In the genomic region with DNA sequence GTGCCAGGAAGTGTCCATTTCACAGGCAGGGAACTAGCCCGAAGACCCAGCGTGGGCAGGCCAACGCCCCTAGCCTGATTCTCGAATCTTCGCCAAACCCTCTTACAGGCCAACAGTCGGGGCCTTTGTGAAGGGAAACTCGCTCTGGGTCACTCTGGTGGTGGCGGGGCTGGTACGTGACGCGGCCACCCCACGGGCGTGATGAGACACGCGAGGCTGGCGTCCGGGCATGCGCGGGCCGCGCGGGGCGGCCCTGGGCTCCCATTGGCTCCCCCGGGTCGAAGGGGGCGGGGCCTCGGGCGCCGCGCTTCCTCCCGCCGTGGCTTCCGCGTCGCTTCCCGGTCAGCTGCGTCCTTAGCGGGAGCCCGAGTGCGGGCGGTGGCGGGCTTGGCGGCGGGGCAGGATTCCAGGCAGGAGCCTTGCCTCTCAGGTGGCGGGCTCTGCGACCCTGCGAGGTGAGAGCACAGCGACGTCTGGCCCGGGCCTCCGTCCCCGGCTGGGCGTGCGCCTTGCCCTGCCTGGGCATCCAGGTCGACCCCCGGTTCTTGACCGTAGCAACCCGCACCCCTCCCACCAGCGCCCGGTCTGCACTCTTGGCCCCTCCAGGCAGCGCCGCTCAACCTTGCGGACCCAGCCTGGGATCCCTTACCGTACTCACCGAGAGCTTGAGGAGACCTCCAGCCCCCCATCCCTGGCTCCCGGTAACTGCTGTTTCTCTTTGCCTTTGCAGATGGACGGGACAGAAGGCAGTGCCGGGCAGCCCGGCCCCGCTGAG, we compare ENCODE assay signal across 1 cellular context.
TF ChIP-seq lines count a peak whose summit lies in the region.

Gene FRMD8, plus strand, starts transcription at position 331 of the 775 bp plus-strand sequence. Its CDS starts 400 bp downstream, at position 731.

TF ChIP-seq in HepG2, 621 proteins besides CTCF, POLR2A, EP300 and RAD21 (continued from another document and continues in another):
- TF ChIP-seq, protein P1, sequence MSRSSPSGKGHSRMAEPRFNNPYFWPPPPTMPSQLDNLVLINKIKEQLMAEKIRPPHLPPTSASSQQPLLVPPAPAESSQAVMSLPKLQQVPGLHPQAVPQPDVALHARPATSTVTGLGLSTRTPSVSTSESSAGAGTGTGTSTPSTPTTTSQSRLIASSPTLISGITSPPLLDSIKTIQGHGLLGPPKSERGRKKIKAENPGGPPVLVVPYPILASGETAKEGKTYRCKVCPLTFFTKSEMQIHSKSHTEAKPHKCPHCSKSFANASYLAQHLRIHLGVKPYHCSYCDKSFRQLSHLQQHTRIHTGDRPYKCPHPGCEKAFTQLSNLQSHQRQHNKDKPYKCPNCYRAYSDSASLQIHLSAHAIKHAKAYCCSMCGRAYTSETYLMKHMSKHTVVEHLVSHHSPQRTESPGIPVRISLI (CRISPR knock-in tag; IDR thresholded peaks at IDR 0.05; ENCODE audit: borderline replicate concordance), result 0 out of 2 replicates have a peak, but pooled peaks have one; percentile 49
- TF ChIP-seq KMT2A (CRISPR knock-in tag; IDR thresholded peaks at IDR 0.05) (peak; percentile 89), ZMYM4 (CRISPR knock-in tag; IDR thresholded peaks at IDR 0.05) (peak; percentile 38; the same call in 1 of the 2 replicates), ZNF670 (CRISPR knock-in tag; IDR thresholded peaks at IDR 0.05; ENCODE audit: borderline replicate concordance) (no peak), CSRNP1 (CRISPR knock-in tag; IDR thresholded peaks at IDR 0.05) (peak; percentile 82; the same call in 1 of the 2 replicates), ZSCAN31 (CRISPR knock-in tag; IDR thresholded peaks at IDR 0.05; ENCODE audit: low read depth) (peak; percentile 66; the same call in 1 of the 2 replicates), HOXA3 (CRISPR knock-in tag; IDR thresholded peaks at IDR 0.05) (peak; percentile 44; the same call in 1 of the 2 replicates), PHF21A (CRISPR knock-in tag; IDR thresholded peaks at IDR 0.05) (peak; percentile 51; the same call in 1 of the 2 replicates), REL (CRISPR knock-in tag; conservative IDR thresholded peaks at IDR 0.05) (0 out of 2 replicates have a peak, but pooled peaks have one; percentile 28), ARNT2 (CRISPR knock-in tag; IDR thresholded peaks at IDR 0.05; ENCODE audit: low read depth) (peak; percentile 40; the same call in 1 of the 2 replicates), MTF2 (CRISPR knock-in tag; IDR thresholded peaks at IDR 0.05; ENCODE audit: borderline replicate concordance) (no peak), ZFX (CRISPR knock-in tag; IDR thresholded peaks at IDR 0.05; ENCODE audit: low read depth) (peak; percentile 65), GTF2F1 (IDR thresholded peaks at IDR 0.05; ENCODE audit: low read length) (no peak), NFE2L1 (CRISPR knock-in tag; IDR thresholded peaks at IDR 0.05; ENCODE audit: borderline replicate concordance) (no peak), CAMTA2 (CRISPR knock-in tag; IDR thresholded peaks at IDR 0.05; ENCODE audit: borderline replicate concordance) (peak; percentile 86; the same call in 1 of the 2 replicates), MAX (IDR thresholded peaks at IDR 0.05) (peak; percentile 86), ZGPAT (CRISPR knock-in tag; IDR thresholded peaks at IDR 0.05) (peak; percentile 61), TGIF2 (CRISPR knock-in tag; IDR thresholded peaks at IDR 0.05) (peak; percentile 37; the same call in 1 of the 2 replicates), DNMT3B (CRISPR knock-in tag; conservative IDR thresholded peaks at IDR 0.05) (no peak), ZC3H13 (CRISPR knock-in tag; IDR thresholded peaks at IDR 0.05) (no peak), JUNB (CRISPR knock-in tag; IDR thresholded peaks at IDR 0.05; ENCODE audit: borderline replicate concordance) (no peak), MED8 (CRISPR knock-in tag; IDR thresholded peaks at IDR 0.05; ENCODE audit: insufficient replicate concordance) (peak; percentile 68), MYNN (CRISPR knock-in tag; IDR thresholded peaks at IDR 0.05; ENCODE audit: low read depth) (no peak), ZNF883 (CRISPR knock-in tag; IDR thresholded peaks at IDR 0.05; ENCODE audit: not compliant biosample characterization) (peak; percentile 86), ZNF776 (CRISPR knock-in tag; IDR thresholded peaks at IDR 0.05) (peak; percentile 89; the same call in 1 of the 2 replicates), GTF3A (CRISPR knock-in tag; conservative IDR thresholded peaks at IDR 0.05) (no peak), HDAC2 (CRISPR knock-in tag; IDR thresholded peaks at IDR 0.05) (peak; percentile 75; the same call in 1 of the 2 replicates), GATA4 (IDR thresholded peaks at IDR 0.05; ENCODE audit: borderline replicate concordance, low read depth) (peak; percentile 55; the same call in 1 of the 2 replicates), MXI1 (IDR thresholded peaks at IDR 0.05; ENCODE audit: borderline replicate concordance, low read depth, low read length) (peak; percentile 58; the same call in 1 of the 3 replicates), SSRP1 (CRISPR knock-in tag; IDR thresholded peaks at IDR 0.05) (0 out of 2 replicates have a peak, but pooled peaks have one; percentile 63), SP140L (CRISPR knock-in tag; IDR thresholded peaks at IDR 0.05; ENCODE audit: borderline replicate concordance) (no peak), FOXA3 (CRISPR knock-in tag; IDR thresholded peaks at IDR 0.05) (0 out of 2 replicates have a peak, but pooled peaks have one; percentile 8), ZNF484 (CRISPR knock-in tag; IDR thresholded peaks at IDR 0.05; ENCODE audit: borderline replicate concordance, low read depth) (no peak), MBNL3 (CRISPR knock-in tag; conservative IDR thresholded peaks at IDR 0.05) (no peak), AKAP8 (CRISPR knock-in tag; IDR thresholded peaks at IDR 0.05) (peak; percentile 74; the same call in 1 of the 2 replicates), BCL6 (CRISPR knock-in tag; IDR thresholded peaks at IDR 0.05) (no peak), ZNF530 (CRISPR knock-in tag; IDR thresholded peaks at IDR 0.05; ENCODE audit: low read depth) (no peak), SRY (CRISPR knock-in tag; IDR thresholded peaks at IDR 0.05) (peak; percentile 77; the same call in 1 of the 2 replicates), ZNF501 (CRISPR knock-in tag; IDR thresholded peaks at IDR 0.05) (peak; percentile 86), ZNF17 (CRISPR knock-in tag; IDR thresholded peaks at IDR 0.05) (no peak), ZNF841 (CRISPR knock-in tag; IDR thresholded peaks at IDR 0.05; ENCODE audit: borderline replicate concordance) (no peak), MIER3 (CRISPR knock-in tag; IDR thresholded peaks at IDR 0.05; ENCODE audit: borderline replicate concordance) (no peak), TARDBP (CRISPR knock-in tag; IDR thresholded peaks at IDR 0.05) (0 out of 2 replicates have a peak, but pooled peaks have one; percentile 43), DDIT3 (CRISPR knock-in tag; IDR thresholded peaks at IDR 0.05) (no peak), ZNF770 (CRISPR knock-in tag; IDR thresholded peaks at IDR 0.05) (peak; percentile 60; the same call in 1 of the 2 replicates)
- TF ChIP-seq, protein P2, sequence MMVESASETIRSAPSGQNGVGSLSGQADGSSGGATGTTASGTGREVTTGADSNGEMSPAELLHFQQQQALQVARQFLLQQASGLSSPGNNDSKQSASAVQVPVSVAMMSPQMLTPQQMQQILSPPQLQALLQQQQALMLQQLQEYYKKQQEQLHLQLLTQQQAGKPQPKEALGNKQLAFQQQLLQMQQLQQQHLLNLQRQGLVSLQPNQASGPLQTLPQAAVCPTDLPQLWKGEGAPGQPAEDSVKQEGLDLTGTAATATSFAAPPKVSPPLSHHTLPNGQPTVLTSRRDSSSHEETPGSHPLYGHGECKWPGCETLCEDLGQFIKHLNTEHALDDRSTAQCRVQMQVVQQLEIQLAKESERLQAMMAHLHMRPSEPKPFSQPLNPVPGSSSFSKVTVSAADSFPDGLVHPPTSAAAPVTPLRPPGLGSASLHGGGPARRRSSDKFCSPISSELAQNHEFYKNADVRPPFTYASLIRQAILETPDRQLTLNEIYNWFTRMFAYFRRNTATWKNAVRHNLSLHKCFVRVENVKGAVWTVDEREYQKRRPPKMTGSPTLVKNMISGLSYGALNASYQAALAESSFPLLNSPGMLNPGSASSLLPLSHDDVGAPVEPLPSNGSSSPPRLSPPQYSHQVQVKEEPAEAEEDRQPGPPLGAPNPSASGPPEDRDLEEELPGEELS (CRISPR knock-in tag; IDR thresholded peaks at IDR 0.05), result no peak; the same call in 1 of the 2 replicates
- TF ChIP-seq, protein P3, sequence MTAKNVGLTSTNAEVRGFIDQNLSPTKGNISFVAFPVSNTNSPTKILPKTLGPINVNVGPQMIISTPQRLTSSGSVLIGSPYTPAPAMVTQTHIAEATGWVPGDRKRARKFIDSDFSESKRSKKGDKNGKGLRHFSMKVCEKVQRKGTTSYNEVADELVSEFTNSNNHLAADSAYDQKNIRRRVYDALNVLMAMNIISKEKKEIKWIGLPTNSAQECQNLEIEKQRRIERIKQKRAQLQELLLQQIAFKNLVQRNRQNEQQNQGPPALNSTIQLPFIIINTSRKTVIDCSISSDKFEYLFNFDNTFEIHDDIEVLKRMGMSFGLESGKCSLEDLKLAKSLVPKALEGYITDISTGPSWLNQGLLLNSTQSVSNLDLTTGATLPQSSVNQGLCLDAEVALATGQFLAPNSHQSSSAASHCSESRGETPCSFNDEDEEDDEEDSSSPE (CRISPR knock-in tag; IDR thresholded peaks at IDR 0.05), result peak; percentile 71
- TF ChIP-seq, protein P4, sequence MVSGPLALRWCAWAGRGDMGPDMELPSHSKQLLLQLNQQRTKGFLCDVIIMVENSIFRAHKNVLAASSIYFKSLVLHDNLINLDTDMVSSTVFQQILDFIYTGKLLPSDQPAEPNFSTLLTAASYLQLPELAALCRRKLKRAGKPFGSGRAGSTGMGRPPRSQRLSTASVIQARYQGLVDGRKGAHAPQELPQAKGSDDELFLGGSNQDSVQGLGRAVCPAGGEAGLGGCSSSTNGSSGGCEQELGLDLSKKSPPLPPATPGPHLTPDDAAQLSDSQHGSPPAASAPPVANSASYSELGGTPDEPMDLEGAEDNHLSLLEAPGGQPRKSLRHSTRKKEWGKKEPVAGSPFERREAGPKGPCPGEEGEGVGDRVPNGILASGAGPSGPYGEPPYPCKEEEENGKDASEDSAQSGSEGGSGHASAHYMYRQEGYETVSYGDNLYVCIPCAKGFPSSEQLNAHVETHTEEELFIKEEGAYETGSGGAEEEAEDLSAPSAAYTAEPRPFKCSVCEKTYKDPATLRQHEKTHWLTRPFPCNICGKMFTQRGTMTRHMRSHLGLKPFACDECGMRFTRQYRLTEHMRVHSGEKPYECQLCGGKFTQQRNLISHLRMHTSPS (CRISPR knock-in tag; IDR thresholded peaks at IDR 0.05; ENCODE audit: low read depth), result 0 out of 2 replicates have a peak, but pooled peaks have one; percentile 22
- TF ChIP-seq, protein P5, sequence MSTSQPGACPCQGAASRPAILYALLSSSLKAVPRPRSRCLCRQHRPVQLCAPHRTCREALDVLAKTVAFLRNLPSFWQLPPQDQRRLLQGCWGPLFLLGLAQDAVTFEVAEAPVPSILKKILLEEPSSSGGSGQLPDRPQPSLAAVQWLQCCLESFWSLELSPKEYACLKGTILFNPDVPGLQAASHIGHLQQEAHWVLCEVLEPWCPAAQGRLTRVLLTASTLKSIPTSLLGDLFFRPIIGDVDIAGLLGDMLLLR (CRISPR knock-in tag; IDR thresholded peaks at IDR 0.05), result no peak
- TF ChIP-seq, protein P6, sequence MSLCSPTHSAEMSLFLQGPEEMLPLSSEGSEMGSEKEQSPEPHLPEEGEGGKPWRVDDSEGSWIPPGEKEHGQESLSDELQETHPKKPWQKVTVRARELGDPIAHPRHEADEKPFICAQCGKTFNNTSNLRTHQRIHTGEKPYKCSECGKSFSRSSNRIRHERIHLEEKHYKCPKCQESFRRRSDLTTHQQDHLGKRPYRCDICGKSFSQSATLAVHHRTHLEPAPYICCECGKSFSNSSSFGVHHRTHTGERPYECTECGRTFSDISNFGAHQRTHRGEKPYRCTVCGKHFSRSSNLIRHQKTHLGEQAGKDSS (CRISPR knock-in tag; IDR thresholded peaks at IDR 0.05; ENCODE audit: borderline replicate concordance, low read depth), result 0 out of 2 replicates have a peak, but pooled peaks have one; percentile 53
